1 cellular context compared by ENCODE assay signal in the genomic region with DNA sequence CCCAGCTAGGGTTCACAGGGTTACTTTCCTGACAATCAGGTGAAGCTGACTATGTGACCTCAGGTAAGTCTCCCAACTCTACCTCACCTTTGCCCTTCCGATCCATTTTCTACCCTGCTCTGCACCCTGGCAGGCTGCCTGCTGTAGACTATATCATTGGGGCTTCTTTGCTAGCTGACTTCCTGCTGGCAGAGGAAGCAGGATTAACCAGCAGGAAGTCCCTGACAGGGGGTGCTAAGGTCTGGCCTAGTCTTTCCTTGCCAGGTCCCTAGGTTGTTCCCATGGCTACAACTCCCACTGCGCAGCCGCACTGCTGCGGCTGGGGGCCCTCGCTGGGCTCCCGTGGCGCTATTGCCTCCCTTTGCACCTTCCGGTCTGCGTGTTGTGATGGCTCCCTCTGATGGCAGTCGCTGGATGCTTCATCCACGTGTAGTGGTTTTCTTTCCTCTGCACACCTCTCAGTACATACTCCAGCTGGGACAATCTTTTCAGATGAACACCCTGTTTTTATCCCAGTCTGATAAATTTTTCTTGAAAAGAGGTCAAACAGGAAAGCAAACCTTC.
A peak's percentile ranks its signal among the peaks of the same experiment; 100 is the strongest.
TF ChIP-seq lines count a peak whose summit lies in the region.

No MANE protein-coding gene starts in this region.

TF ChIP-seq in HCT116, 20 proteins besides CTCF, POLR2A, EP300 and RAD21:
- TF ChIP-seq, protein P1, sequence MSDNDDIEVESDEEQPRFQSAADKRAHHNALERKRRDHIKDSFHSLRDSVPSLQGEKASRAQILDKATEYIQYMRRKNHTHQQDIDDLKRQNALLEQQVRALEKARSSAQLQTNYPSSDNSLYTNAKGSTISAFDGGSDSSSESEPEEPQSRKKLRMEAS (IDR thresholded peaks at IDR 0.05) = peak; percentile 87
- TF ChIP-seq ZBTB33 (IDR thresholded peaks at IDR 0.05; ENCODE audit: extremely low read depth, insufficient replicate concordance, low read length) (no peak), EGR1 (IDR thresholded peaks at IDR 0.05; ENCODE audit: low read depth) (no peak), CEBPB (IDR thresholded peaks at IDR 0.05; ENCODE audit: low read depth) (no peak), CBX3 (IDR thresholded peaks at IDR 0.05; ENCODE audit: low read depth) (peak; percentile 75; the same call in 1 of the 2 replicates), SRF (IDR thresholded peaks at IDR 0.05; ENCODE audit: low read depth) (no peak), SP1 (IDR thresholded peaks at IDR 0.05; ENCODE audit: low read depth) (0 out of 2 replicates have a peak, but pooled peaks have one; percentile 7), YY1 (IDR thresholded peaks at IDR 0.05; ENCODE audit: extremely low read depth, insufficient replicate concordance, low read depth, low read length) (peak; percentile 57), SIN3A (IDR thresholded peaks at IDR 0.05; ENCODE audit: low read depth) (no peak), POLR2AphosphoS5 (IDR thresholded peaks at IDR 0.05; ENCODE audit: low read depth, low read length) (0 out of 2 replicates have a peak, but pooled peaks have one; percentile 15), ELF1 (IDR thresholded peaks at IDR 0.05; ENCODE audit: borderline replicate concordance, low read depth) (peak; percentile 54), TCF7L2 (IDR thresholded peaks at IDR 0.05; ENCODE audit: borderline replicate concordance, extremely low read depth, insufficient read depth, insufficient read length) (no peak)
- TF ChIP-seq, protein P2, sequence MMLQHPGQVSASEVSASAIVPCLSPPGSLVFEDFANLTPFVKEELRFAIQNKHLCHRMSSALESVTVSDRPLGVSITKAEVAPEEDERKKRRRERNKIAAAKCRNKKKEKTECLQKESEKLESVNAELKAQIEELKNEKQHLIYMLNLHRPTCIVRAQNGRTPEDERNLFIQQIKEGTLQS (IDR thresholded peaks at IDR 0.05) = no peak
- TF ChIP-seq, protein P3, sequence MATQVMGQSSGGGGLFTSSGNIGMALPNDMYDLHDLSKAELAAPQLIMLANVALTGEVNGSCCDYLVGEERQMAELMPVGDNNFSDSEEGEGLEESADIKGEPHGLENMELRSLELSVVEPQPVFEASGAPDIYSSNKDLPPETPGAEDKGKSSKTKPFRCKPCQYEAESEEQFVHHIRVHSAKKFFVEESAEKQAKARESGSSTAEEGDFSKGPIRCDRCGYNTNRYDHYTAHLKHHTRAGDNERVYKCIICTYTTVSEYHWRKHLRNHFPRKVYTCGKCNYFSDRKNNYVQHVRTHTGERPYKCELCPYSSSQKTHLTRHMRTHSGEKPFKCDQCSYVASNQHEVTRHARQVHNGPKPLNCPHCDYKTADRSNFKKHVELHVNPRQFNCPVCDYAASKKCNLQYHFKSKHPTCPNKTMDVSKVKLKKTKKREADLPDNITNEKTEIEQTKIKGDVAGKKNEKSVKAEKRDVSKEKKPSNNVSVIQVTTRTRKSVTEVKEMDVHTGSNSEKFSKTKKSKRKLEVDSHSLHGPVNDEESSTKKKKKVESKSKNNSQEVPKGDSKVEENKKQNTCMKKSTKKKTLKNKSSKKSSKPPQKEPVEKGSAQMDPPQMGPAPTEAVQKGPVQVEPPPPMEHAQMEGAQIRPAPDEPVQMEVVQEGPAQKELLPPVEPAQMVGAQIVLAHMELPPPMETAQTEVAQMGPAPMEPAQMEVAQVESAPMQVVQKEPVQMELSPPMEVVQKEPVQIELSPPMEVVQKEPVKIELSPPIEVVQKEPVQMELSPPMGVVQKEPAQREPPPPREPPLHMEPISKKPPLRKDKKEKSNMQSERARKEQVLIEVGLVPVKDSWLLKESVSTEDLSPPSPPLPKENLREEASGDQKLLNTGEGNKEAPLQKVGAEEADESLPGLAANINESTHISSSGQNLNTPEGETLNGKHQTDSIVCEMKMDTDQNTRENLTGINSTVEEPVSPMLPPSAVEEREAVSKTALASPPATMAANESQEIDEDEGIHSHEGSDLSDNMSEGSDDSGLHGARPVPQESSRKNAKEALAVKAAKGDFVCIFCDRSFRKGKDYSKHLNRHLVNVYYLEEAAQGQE (IDR thresholded peaks at IDR 0.05; ENCODE audit: low read depth) = no peak
